In genomic region chr11:117986981-117987495, GRCh38 we compare ENCODE assay signal across 8 cellular contexts.
DNase-seq lines count a peak whose midpoint lies in the region; ATAC-seq and TF ChIP-seq lines count a peak whose summit lies in the region.

No MANE protein-coding gene starts in this region.

- peak; percentile 87 for DNase-seq in activated effector memory CD4-positive, alpha-beta T cell treated with anti-CD3 and anti-CD28 coated beads, Interleukin-2, amount 50 U/mL, for 16 hours
- DNase-seq in activated effector memory CD4-positive, alpha-beta T cell treated with Interleukin-2 at 50 U/mL for 16 hours = no peak
- DNase-seq in activated T-cell treated with anti-CD3 and anti-CD28 coated beads for 4 hours = peak; percentile 48
- peak; percentile 25 for DNase-seq in kidney tubule cell (ENCODE audit: low spot score)
- DNase-seq in stimulated activated naive CD8-positive, alpha-beta T cell treated with anti-CD3 and anti-CD28 coated beads, Interleukin-15, Interleukin-2, amounts not matched to agents 100 U/mL and 50 U/mL, for 24 hours = peak; percentile 64
- no peak for DNase-seq in D341Med (ENCODE audit: low spot score)

- peak; percentile 39 for ATAC-seq in HG03571 (IDR thresholded peaks at IDR 0.05; ENCODE audit: unreplicated experiment)
- ATAC-seq in stimulated activated naive CD8-positive, alpha-beta T cell treated with anti-CD3 and anti-CD28 coated beads, Interleukin-15, Interleukin-2, amounts not matched to agents 100 U/mL and 50 U/mL, for 24 hours = peak; percentile 48
- ATAC-seq in SK-N-SH treated with all-trans-retinoic acid at 6 μM for 48 hours = no peak

TF ChIP-seq in SK-N-SH treated with all-trans-retinoic acid at 6 μM for 48 hours, 23 proteins besides CTCF, POLR2A, EP300 and RAD21:
- no peak for TF ChIP-seq ESRRG (CRISPR knock-in tag; IDR thresholded peaks at IDR 0.05)
- no peak for TF ChIP-seq CSDC2 (CRISPR knock-in tag; IDR thresholded peaks at IDR 0.05)
- TF ChIP-seq ZNF70 (CRISPR knock-in tag; IDR thresholded peaks at IDR 0.05) = no peak
- no peak for TF ChIP-seq POU6F1 (CRISPR knock-in tag; IDR thresholded peaks at IDR 0.05; ENCODE audit: borderline replicate concordance, low read depth)
- TF ChIP-seq ZFP30 (CRISPR knock-in tag; IDR thresholded peaks at IDR 0.05) = no peak
- no peak for TF ChIP-seq CSRNP3 (CRISPR knock-in tag; IDR thresholded peaks at IDR 0.05)
- no peak for TF ChIP-seq ZC3H10 (CRISPR knock-in tag; IDR thresholded peaks at IDR 0.05)
- no peak for TF ChIP-seq RARB (CRISPR knock-in tag; IDR thresholded peaks at IDR 0.05)
TF ChIP-seq in SK-N-SH treated with all-trans-retinoic acid at 6 μM for 48 hours: peak in this region for 0.

Comparison
In these comparisons a context has a peak if more than half of its experiments do, and no peak if none do; other contexts are left out.
1. DNase-seq: peak in activated effector memory CD4-positive, alpha-beta T cell treated with anti-CD3 and anti-CD28 coated beads, Interleukin-2, amount 50 U/mL, for 16 hours (single experiment), activated T-cell treated with anti-CD3 and anti-CD28 coated beads for 4 hours (single experiment), kidney tubule cell (single experiment) and stimulated activated naive CD8-positive, alpha-beta T cell treated with anti-CD3 and anti-CD28 coated beads, Interleukin-15, Interleukin-2, amounts not matched to agents 100 U/mL and 50 U/mL, for 24 hours (single experiment); none in activated effector memory CD4-positive, alpha-beta T cell treated with Interleukin-2 at 50 U/mL for 16 hours (single experiment) and D341Med (single experiment).